In genomic region chr19:31232871-31233270, GRCh38 we compare ENCODE assay signal across 19 cellular contexts.
DNase-seq lines count a peak whose midpoint lies in the region; ATAC-seq and TF ChIP-seq lines count a peak whose summit lies in the region.
"Had no signal": no experiment of that assay in that cellular context is flagged by ENCODE, and none has a peak within 500 bp of the region (broad histone marks: within the 10 kb centered on the region; RNA-seq: fewer than 3 reads in every experiment).

No MANE protein-coding gene starts in this region.

- peaks cover 23% of the 10 kb centered on the region for H3K4me1 Mint-ChIP-seq in osteocyte (ENCODE audit: unreplicated experiment)
- no peaks in the 10 kb centered on the region for H3K4me1 Mint-ChIP-seq in endothelial cell (ENCODE audit: unreplicated experiment)
- H3K4me1 Mint-ChIP-seq: naive B cell, T-cell had no signal

- H3K4me1 ChIP-seq in RWPE2 (ENCODE audit: insufficient read depth, poor library complexity, severe bottlenecking) (no peaks in the 10 kb centered on the region), colonic mucosa (no peaks in the 10 kb centered on the region)
- H3K4me1 ChIP-seq: prostate gland had no signal

- intact Hi-C loops in colonic mucosa (cut with DNase I) = no loop called here

- TF ChIP-seq CTCF in RWPE2 (IDR thresholded peaks at IDR 0.05; ENCODE audit: poor library complexity, severe bottlenecking) (no peak), osteocyte (IDR thresholded peaks at IDR 0.05) (no peak), endothelial cell (IDR thresholded peaks at IDR 0.05; ENCODE audit: unreplicated experiment) (no peak), colonic mucosa (IDR thresholded peaks at IDR 0.05) (no peak)

- DNase-seq in ELR (ENCODE audit: low read depth) (peak; percentile 75), RWPE2 (ENCODE audit: low spot score) (no peak), epidermal melanocyte (ENCODE audit: insufficient read length, low spot score) (peak; percentile 30), osteocyte (ENCODE audit: extremely low spot score, unreplicated experiment) (no peak), NCI-H446 (lab: John Stamatoyannopoulos, UW) (no peak), NCI-H2081 (lab: John Stamatoyannopoulos, UW) (no peak), endothelial cell (ENCODE audit: low spot score) (no peak), colonic mucosa (no peak)
- DNase-seq: activated naive CD4-positive, alpha-beta T cell treated with anti-CD3 and anti-CD28 coated beads for 36 hours; COR-L47; GDM1; hypothalamus; naive B cell; NCI-H187; NCI-H69; T-cell had no signal

- peak overlapping the region; percentile 31 for H3K27ac ChIP-seq in RWPE2 (ENCODE audit: poor library complexity, severe bottlenecking)
- H3K27ac ChIP-seq in colonic mucosa = no peak overlapping the region
- H3K27ac ChIP-seq: prostate gland had no signal

- H3K9ac ChIP-seq in colonic mucosa (ENCODE audit: low read depth in 2 of 2, low read length in 2 of 2) = no peak overlapping the region

- no peaks in the 10 kb centered on the region for H3K27me3 ChIP-seq in RWPE2 (ENCODE audit: insufficient read depth, poor library complexity, severe bottlenecking)
- H3K27me3 ChIP-seq in colonic mucosa = no peaks in the 10 kb centered on the region

- H3K36me3 ChIP-seq in RWPE2 (ENCODE audit: low read depth) (no peaks in the 10 kb centered on the region), colonic mucosa (no peaks in the 10 kb centered on the region)
- H3K36me3 ChIP-seq: prostate gland had no signal

- H3K27me3 Mint-ChIP-seq in osteocyte (ENCODE audit: unreplicated experiment) = no peaks in the 10 kb centered on the region
- no peaks in the 10 kb centered on the region for H3K27me3 Mint-ChIP-seq in endothelial cell (ENCODE audit: unreplicated experiment)
- H3K27me3 Mint-ChIP-seq: naive B cell had no signal

- peak; percentile 49 for ATAC-seq in RWPE2 (ENCODE audit: low read depth)
- ATAC-seq: left lobe of liver, T-cell had no signal

- H3K4me3 Mint-ChIP-seq in osteocyte (ENCODE audit: unreplicated experiment) (no peak overlapping the region), endothelial cell (ENCODE audit: unreplicated experiment) (no peak overlapping the region)
- H3K4me3 Mint-ChIP-seq: activated naive CD4-positive, alpha-beta T cell treated with anti-CD3 and anti-CD28 coated beads for 36 hours; naive B cell; T-cell; WTC11 had no signal

- H3K9me3 Mint-ChIP-seq in osteocyte (ENCODE audit: unreplicated experiment) = peaks cover 5% of the 10 kb centered on the region
- H3K9me3 Mint-ChIP-seq in endothelial cell (ENCODE audit: unreplicated experiment) = no peaks in the 10 kb centered on the region
- H3K9me3 Mint-ChIP-seq: activated naive CD4-positive, alpha-beta T cell treated with anti-CD3 and anti-CD28 coated beads for 36 hours; T-cell; WTC11 had no signal

- H3K27ac Mint-ChIP-seq in osteocyte (ENCODE audit: unreplicated experiment) (peak overlapping the region; percentile 73), endothelial cell (ENCODE audit: unreplicated experiment) (no peak overlapping the region)
- H3K27ac Mint-ChIP-seq: activated naive CD4-positive, alpha-beta T cell treated with anti-CD3 and anti-CD28 coated beads for 36 hours; naive B cell; T-cell; WTC11 had no signal

- H3K9me3 ChIP-seq in RWPE2 (ENCODE audit: severe bottlenecking) (peaks cover 2% of the 10 kb centered on the region), colonic mucosa (no peaks in the 10 kb centered on the region)
- H3K9me3 ChIP-seq: prostate gland had no signal

- no peak overlapping the region for H3K4me3 ChIP-seq in RWPE2 (ENCODE audit: severe bottlenecking)
- H3K4me3 ChIP-seq in colonic mucosa = no peak overlapping the region
- H3K4me3 ChIP-seq: prostate gland had no signal

- no peaks in the 10 kb centered on the region for H3K36me3 Mint-ChIP-seq in osteocyte (ENCODE audit: unreplicated experiment)
- no peaks in the 10 kb centered on the region for H3K36me3 Mint-ChIP-seq in endothelial cell (ENCODE audit: low read depth, unreplicated experiment)
- H3K36me3 Mint-ChIP-seq: naive B cell, T-cell, WTC11 had no signal

Comparison
In these comparisons a context has a peak if more than half of its experiments do, and no peak if none do; other contexts are left out.
1. DNase-seq: peak in ELR (single experiment) and epidermal melanocyte (single experiment); none in RWPE2 (single experiment), osteocyte (single experiment), NCI-H446 (0 of 2), NCI-H2081 (0 of 2), endothelial cell (single experiment) and colonic mucosa (single experiment).